15 cellular contexts compared by ENCODE assay signal in the genomic region with DNA sequence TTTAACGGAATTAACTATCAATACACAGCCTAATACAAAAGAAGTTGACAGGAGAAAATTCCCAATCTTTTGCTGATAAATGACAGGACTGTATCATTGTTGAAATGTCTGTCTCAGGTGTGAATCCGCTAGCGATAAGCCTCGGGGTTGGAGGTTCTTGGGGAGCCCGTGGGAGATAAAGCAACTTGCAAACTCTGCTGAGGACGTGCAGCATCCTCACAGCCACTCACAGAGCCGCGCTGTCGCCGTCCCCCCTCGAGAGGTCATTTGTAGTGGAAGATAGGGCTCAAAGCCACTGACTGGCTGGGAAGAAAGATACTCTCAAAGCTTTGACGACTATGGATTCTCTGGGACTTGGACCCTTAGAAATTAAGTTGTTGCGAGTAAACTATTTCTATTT. TPM values are rescaled to one million over a fixed set of nuclear protein-coding genes. Genes with fewer than 3 reads are reported as not detected.
A peak's percentile ranks its signal among the peaks of the same experiment; 100 is the strongest.
DNase-seq lines count a peak whose midpoint lies in the region; ATAC-seq and TF ChIP-seq lines count a peak whose summit lies in the region.
"Had no signal": no experiment of that assay in that cellular context is flagged by ENCODE, and none has a peak within 500 bp of the region (broad histone marks: within the 10 kb centered on the region; RNA-seq: fewer than 3 reads in every experiment).

No MANE protein-coding gene starts in this region.

- H3K4me2 ChIP-seq in GM23338 = no peak overlapping the region

- H3K27ac ChIP-seq in endodermal cell (ENCODE audit: low read depth, low read length) (no peak overlapping the region), lower lobe of right lung (no peak overlapping the region), GM23338 (ENCODE audit: low read depth) (no peak overlapping the region)
- H3K27ac ChIP-seq: C4-2B had no signal

- H3K79me2 ChIP-seq in GM23338 (replicated peaks; ENCODE audit: insufficient read depth) = no peaks in the 10 kb centered on the region

- WGBS in endodermal cell (ENCODE audit: insufficient coverage in 1 of 2, insufficient read length in 1 of 2), 2 experiments = 93 to 98% methylated on average over 12 to 13 of the region's 13 CpGs

- H3K4me3 Mint-ChIP-seq in T-helper 17 cell (no peak overlapping the region), endodermal cell (no peak overlapping the region), GM23338 (no peak overlapping the region)
- H3K4me3 Mint-ChIP-seq: CD4-positive, alpha-beta memory T cell; HFFc6 had no signal

- H3K4me1 ChIP-seq in endodermal cell (ENCODE audit: control insufficient read depth, insufficient read depth, low read length) (no peaks in the 10 kb centered on the region), lower lobe of right lung (peaks cover 7% of the 10 kb centered on the region), GM23338 (ENCODE audit: insufficient read depth) (no peaks in the 10 kb centered on the region)

- peak overlapping the region; percentile 85 for H3K27ac Mint-ChIP-seq in T-helper 17 cell
- H3K27ac Mint-ChIP-seq in endodermal cell = no peak overlapping the region
- H3K27ac Mint-ChIP-seq in GM23338 = no peak overlapping the region; the same call in 1 of the 2 replicates
- H3K27ac Mint-ChIP-seq: CD4-positive, alpha-beta memory T cell; HFFc6 had no signal

- H2AFZ ChIP-seq in GM23338 = no peak overlapping the region

- H3K9me3 Mint-ChIP-seq in endodermal cell = no peaks in the 10 kb centered on the region
- H3K9me3 Mint-ChIP-seq in GM23338 = no peaks in the 10 kb centered on the region
- H3K9me3 Mint-ChIP-seq: CD4-positive, alpha-beta memory T cell; HFFc6 had no signal

- H3K36me3 ChIP-seq in endodermal cell (ENCODE audit: control insufficient read depth, insufficient read depth, low read length) = peaks cover 71% of the 10 kb centered on the region
- peaks cover 91% of the 10 kb centered on the region for H3K36me3 ChIP-seq in lower lobe of right lung
- no peaks in the 10 kb centered on the region for H3K36me3 ChIP-seq in GM23338 (ENCODE audit: insufficient read depth)

- ATAC-seq in T-helper 17 cell = no peak
- ATAC-seq in lower lobe of right lung = no peak
- ATAC-seq in GM19452 (IDR thresholded peaks at IDR 0.05; ENCODE audit: unreplicated experiment) = no peak
- no peak for ATAC-seq in GM23338

- TF ChIP-seq CTCF in endodermal cell (conservative IDR thresholded peaks at IDR 0.05) (no peak), lower lobe of right lung (IDR thresholded peaks at IDR 0.05) (no peak), GM23338 (conservative IDR thresholded peaks at IDR 0.05; ENCODE audit: low read depth in 2 of 2) (no peak)

- H3K27me3 ChIP-seq in endodermal cell (ENCODE audit: control insufficient read depth, insufficient read depth, low read length, poor library complexity, severe bottlenecking) = no peaks in the 10 kb centered on the region
- no peaks in the 10 kb centered on the region for H3K27me3 ChIP-seq in lower lobe of right lung (ENCODE audit: low read depth)
- no peaks in the 10 kb centered on the region for H3K27me3 ChIP-seq in GM23338 (ENCODE audit: insufficient read depth)
- H3K27me3 ChIP-seq: BE2C had no signal

- peaks cover 4% of the 10 kb centered on the region for H3K4me1 Mint-ChIP-seq in T-helper 17 cell
- H3K4me1 Mint-ChIP-seq in endodermal cell = peaks cover 8% of the 10 kb centered on the region
- peaks cover 3% of the 10 kb centered on the region; the same call in 1 of the 3 replicates for H3K4me1 Mint-ChIP-seq in GM23338

- intact Hi-C loops in lower lobe of right lung (cut with DNase I) = no loop called here
- intact Hi-C loops in posterior vena cava (cut with DNase I) = no loop called here

- H4K20me1 ChIP-seq in GM23338 (replicated peaks; ENCODE audit: insufficient read depth) = peaks cover 5% of the 10 kb centered on the region; the same call in 1 of the 2 replicates

- peaks cover 5% of the 10 kb centered on the region for H3K36me3 Mint-ChIP-seq in T-helper 17 cell (ENCODE audit: low read depth)
- peaks cover 68% of the 10 kb centered on the region for H3K36me3 Mint-ChIP-seq in endodermal cell (ENCODE audit: low read depth)
- peaks cover 59% of the 10 kb centered on the region for H3K36me3 Mint-ChIP-seq in GM23338 (ENCODE audit: low read depth)

- no peak overlapping the region for H3K4me3 ChIP-seq in endodermal cell (ENCODE audit: low read length)
- no peak overlapping the region for H3K4me3 ChIP-seq in lower lobe of right lung
- H3K4me3 ChIP-seq in GM23338 = no peak overlapping the region

- no peaks in the 10 kb centered on the region for H3K9me3 ChIP-seq in T-helper 17 cell (ENCODE audit: control insufficient read depth, low read length, poor library complexity, severe bottlenecking)
- no peaks in the 10 kb centered on the region for H3K9me3 ChIP-seq in endodermal cell (ENCODE audit: control insufficient read depth, low read length)
- no peaks in the 10 kb centered on the region for H3K9me3 ChIP-seq in lower lobe of right lung
- H3K9me3 ChIP-seq: BE2C had no signal

- no peaks in the 10 kb centered on the region for H3K27me3 Mint-ChIP-seq in T-helper 17 cell
- no peaks in the 10 kb centered on the region for H3K27me3 Mint-ChIP-seq in endodermal cell (ENCODE audit: insufficient read depth)
- peaks cover 6% of the 10 kb centered on the region for H3K27me3 Mint-ChIP-seq in GM23338 (ENCODE audit: insufficient read depth, low read depth, poor library complexity)
- H3K27me3 Mint-ChIP-seq: CD4-positive, alpha-beta memory T cell had no signal

- H3K9me2 ChIP-seq in GM23338 (ENCODE audit: insufficient read depth) = no peaks in the 10 kb centered on the region

- DNase-seq in T-helper 17 cell = no peak
- DNase-seq in endodermal cell = peak; percentile 34
- DNase-seq in lower lobe of right lung = peak; percentile 30
- DNase-seq in posterior vena cava (ENCODE audit: low spot score) = peak; percentile 58
- DNase-seq in activated CD4-positive, alpha-beta T cell treated with anti-CD3 and anti-CD28 coated beads, Interleukin-2, amount 50 U/mL, for 1 hour = no peak
- DNase-seq in GM23338 (ENCODE audit: low spot score) = no peak
- DNase-seq: BE2C; CD4-positive, alpha-beta memory T cell; DMS153; DMS79 treated with DMSO at 0.1 percent for 48 hours; EL; HCEC 1CT; HFFc6 had no signal

- 0 out of 2 replicates have a peak, but pooled peaks cover 3% of the 10 kb centered on the region for H3F3A ChIP-seq in GM23338 (replicated peaks; ENCODE audit: low read depth)

- H3K9ac ChIP-seq in endodermal cell (ENCODE audit: extremely low read depth, low read length, poor library complexity, severe bottlenecking) = no peak overlapping the region

TF ChIP-seq in GM23338, 12 proteins besides CTCF, POLR2A, EP300 and RAD21 (continues in another document):
- TF ChIP-seq ZNF331 (CRISPR knock-in tag; IDR thresholded peaks at IDR 0.05; ENCODE audit: low read depth) = no peak
- no peak for TF ChIP-seq POLR2AphosphoS5 (IDR thresholded peaks at IDR 0.05; ENCODE audit: low read depth)
- no peak for TF ChIP-seq JUNB (IDR thresholded peaks at IDR 0.05; ENCODE audit: unreplicated experiment)
- TF ChIP-seq, protein P1, sequence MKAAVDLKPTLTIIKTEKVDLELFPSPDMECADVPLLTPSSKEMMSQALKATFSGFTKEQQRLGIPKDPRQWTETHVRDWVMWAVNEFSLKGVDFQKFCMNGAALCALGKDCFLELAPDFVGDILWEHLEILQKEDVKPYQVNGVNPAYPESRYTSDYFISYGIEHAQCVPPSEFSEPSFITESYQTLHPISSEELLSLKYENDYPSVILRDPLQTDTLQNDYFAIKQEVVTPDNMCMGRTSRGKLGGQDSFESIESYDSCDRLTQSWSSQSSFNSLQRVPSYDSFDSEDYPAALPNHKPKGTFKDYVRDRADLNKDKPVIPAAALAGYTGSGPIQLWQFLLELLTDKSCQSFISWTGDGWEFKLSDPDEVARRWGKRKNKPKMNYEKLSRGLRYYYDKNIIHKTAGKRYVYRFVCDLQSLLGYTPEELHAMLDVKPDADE (IDR thresholded peaks at IDR 0.05) = no peak
- TF ChIP-seq ZNF114 (CRISPR knock-in tag; IDR thresholded peaks at IDR 0.05) = no peak
- TF ChIP-seq STAT1 (IDR thresholded peaks at IDR 0.05; ENCODE audit: unreplicated experiment) = no peak
- TF ChIP-seq, protein P2, sequence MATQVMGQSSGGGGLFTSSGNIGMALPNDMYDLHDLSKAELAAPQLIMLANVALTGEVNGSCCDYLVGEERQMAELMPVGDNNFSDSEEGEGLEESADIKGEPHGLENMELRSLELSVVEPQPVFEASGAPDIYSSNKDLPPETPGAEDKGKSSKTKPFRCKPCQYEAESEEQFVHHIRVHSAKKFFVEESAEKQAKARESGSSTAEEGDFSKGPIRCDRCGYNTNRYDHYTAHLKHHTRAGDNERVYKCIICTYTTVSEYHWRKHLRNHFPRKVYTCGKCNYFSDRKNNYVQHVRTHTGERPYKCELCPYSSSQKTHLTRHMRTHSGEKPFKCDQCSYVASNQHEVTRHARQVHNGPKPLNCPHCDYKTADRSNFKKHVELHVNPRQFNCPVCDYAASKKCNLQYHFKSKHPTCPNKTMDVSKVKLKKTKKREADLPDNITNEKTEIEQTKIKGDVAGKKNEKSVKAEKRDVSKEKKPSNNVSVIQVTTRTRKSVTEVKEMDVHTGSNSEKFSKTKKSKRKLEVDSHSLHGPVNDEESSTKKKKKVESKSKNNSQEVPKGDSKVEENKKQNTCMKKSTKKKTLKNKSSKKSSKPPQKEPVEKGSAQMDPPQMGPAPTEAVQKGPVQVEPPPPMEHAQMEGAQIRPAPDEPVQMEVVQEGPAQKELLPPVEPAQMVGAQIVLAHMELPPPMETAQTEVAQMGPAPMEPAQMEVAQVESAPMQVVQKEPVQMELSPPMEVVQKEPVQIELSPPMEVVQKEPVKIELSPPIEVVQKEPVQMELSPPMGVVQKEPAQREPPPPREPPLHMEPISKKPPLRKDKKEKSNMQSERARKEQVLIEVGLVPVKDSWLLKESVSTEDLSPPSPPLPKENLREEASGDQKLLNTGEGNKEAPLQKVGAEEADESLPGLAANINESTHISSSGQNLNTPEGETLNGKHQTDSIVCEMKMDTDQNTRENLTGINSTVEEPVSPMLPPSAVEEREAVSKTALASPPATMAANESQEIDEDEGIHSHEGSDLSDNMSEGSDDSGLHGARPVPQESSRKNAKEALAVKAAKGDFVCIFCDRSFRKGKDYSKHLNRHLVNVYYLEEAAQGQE (IDR thresholded peaks at IDR 0.05; ENCODE audit: unreplicated experiment) = no peak

RNA-seq across cellular contexts. Expression of a gene that starts 17.0 kb away (rescaled TPM):
- 100 to 1,000 TPM in 1 of 2 donors, 10 to 100 TPM in 1; 90.6 to 102 TPM for total RNA-seq in T-helper 17 cell
- 10 to 100 TPM; 56.4 to 62.4 TPM for total RNA-seq in endodermal cell
- 67.5 TPM for polyA plus RNA-seq in endodermal cell (2013, experiment 1 of 2)
- 73.4 TPM for polyA plus RNA-seq in endodermal cell (2013, experiment 2 of 2)
- total RNA-seq in lower lobe of right lung = 64.5 TPM
- 10 to 100 TPM; 51.2 to 52.2 TPM for total RNA-seq in posterior vena cava
- 35.9 and 42.6 TPM in 2 replicates for total RNA-seq in GM23338 (2014; rRNA removed; shearing (Covaris generic))
- 75.0 and 80.2 TPM in 2 replicates for polyA plus RNA-seq in GM23338 (2016; fragmentation: Nextera tagmentation; extraction: Ambion mirVana)

RNA-seq across cellular contexts. Expression of a gene that starts 25.6 kb away (rescaled TPM):
- total RNA-seq in T-helper 17 cell = 10 to 100 TPM; 32.7 to 41.7 TPM
- 10 to 100 TPM; 18.6 to 22.1 TPM for total RNA-seq in endodermal cell
- 13.4 TPM for polyA plus RNA-seq in endodermal cell (2013, experiment 1 of 2)
- 9.5 TPM for polyA plus RNA-seq in endodermal cell (2013, experiment 2 of 2)
- 26.2 TPM for total RNA-seq in lower lobe of right lung
- total RNA-seq in posterior vena cava = 10 to 100 TPM; 50.4 to 58.5 TPM
- 11.3 and 23.8 TPM in 2 replicates for total RNA-seq in GM23338 (2014; rRNA removed; shearing (Covaris generic))
- polyA plus RNA-seq in GM23338 (2016; fragmentation: Nextera tagmentation; extraction: Ambion mirVana) = 4.5 and 7.0 TPM in 2 replicates

Comparison
In these comparisons a context has a peak if more than half of its experiments do, and no peak if none do; other contexts are left out.
1. DNase-seq: peak in endodermal cell (single experiment), lower lobe of right lung (single experiment) and posterior vena cava (single experiment); none in T-helper 17 cell (0 of 3), activated CD4-positive, alpha-beta T cell treated with anti-CD3 and anti-CD28 coated beads, Interleukin-2, amount 50 U/mL, for 1 hour (single experiment) and GM23338 (single experiment).